ENCODE assay signal across 8 cellular contexts in the genomic region with DNA sequence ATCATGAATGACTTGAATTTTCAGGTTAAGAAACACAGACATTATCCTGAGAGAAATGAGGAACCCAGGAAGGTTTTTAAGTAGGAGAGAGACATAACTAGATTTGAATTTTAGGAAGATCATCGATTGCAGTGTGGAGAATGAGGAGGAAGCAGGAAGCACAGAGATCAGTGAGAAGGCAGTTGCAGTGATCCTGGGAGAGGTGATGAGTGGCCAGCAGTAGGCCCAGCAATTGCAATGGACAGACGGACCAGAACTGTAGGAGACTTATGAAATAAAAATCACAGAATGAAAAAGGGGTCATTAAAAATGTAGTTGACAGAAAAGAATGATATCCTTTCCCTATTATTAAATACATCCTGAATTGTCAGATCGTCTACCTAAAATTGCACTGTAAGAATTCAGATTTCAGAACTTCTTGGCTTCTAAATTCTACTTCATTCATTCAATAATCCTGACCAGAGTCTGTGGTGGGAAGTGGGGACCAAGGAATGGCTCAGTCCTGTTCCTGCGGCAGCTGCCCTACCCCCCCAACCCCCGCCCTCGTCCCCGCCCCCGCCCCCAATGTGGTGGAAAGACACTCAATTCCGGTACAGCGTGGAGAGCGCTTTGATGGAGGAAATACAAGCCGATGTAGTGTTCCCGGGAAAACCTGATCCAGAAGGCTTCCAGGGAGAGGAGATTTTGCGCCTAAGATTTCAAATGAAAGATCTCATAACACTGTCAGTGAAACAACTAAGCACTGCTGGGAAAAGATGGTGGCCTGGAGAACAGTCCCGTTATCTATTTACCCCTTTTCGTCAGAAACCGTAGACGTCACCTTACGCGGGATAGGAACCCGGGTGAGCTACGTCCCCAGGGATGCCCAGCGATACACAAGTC. TPM values are rescaled to one million over a fixed set of nuclear protein-coding genes. Genes with fewer than 3 reads are reported as not detected.
DNase-seq lines count a peak whose midpoint lies in the region; ATAC-seq lines count a peak whose summit lies in the region.

No MANE protein-coding gene starts in this region.

- ATAC-seq in activated CD4-positive, alpha-beta T cell treated with anti-CD3 and anti-CD28 coated beads for 36 hours = no peak
- no peak for ATAC-seq in stimulated activated memory B cell treated with anti-CD40 and anti-IgM and Interleukin-4, amounts not matched to agents 10 μg/mL and 1 μg/mL and 100 μg/mL, for 72 hours

- H3K27me3 Mint-ChIP-seq in activated CD4-positive, alpha-beta T cell treated with anti-CD3 and anti-CD28 coated beads for 36 hours = no peaks in the 10 kb centered on the region
- H3K27me3 Mint-ChIP-seq in activated T-helper 2 cell treated with anti-CD3 and anti-CD28 coated beads, Interferon-gamma antibody, Interleukin-2, Interleukin-4, amounts not matched to agents 10 μg/mL and 5 μg/mL and 100 μg/mL, durations not matched to agents 14 hours and 24 hours and 36 hours (ENCODE audit: low read depth) = no peaks in the 10 kb centered on the region
- H3K27me3 Mint-ChIP-seq in stimulated activated memory B cell treated with anti-CD40 and anti-IgM and Interleukin-4, amounts not matched to agents 10 μg/mL and 1 μg/mL and 100 μg/mL, for 72 hours = no peaks in the 10 kb centered on the region

- no peak for DNase-seq in activated CD4-positive, alpha-beta T cell treated with anti-CD3 and anti-CD28 coated beads for 36 hours
- no peak for DNase-seq in activated CD4-positive, alpha-beta T cell treated with anti-CD3 and anti-CD28 coated beads, Interleukin-2, amount 50 U/mL, for 1 hour
- DNase-seq in activated T-helper 2 cell treated with anti-CD3 and anti-CD28 coated beads, Interferon-gamma antibody, Interleukin-2, Interleukin-4, amounts not matched to agents 10 μg/mL and 5 μg/mL and 100 μg/mL, durations not matched to agents 14 hours and 24 hours and 36 hours (ENCODE audit: low spot score) = no peak
- DNase-seq in iPS DF 6.9 (ENCODE audit: low read depth, low spot score) (no peak), GF-D8 (lab: John Stamatoyannopoulos, UW) (no peak), GM19240 (ENCODE audit: insufficient read length, low spot score) (no peak), dermis blood vessel endothelial cell (no peak)

- WGBS in iPS DF 6.9 (ENCODE audit: insufficient coverage, insufficient read length) = no CpG with 5 or more reads among the region's 23 CpGs

- POLR2A ChIA-PET in activated CD4-positive, alpha-beta T cell treated with anti-CD3 and anti-CD28 coated beads for 36 hours (lab: Charles Lee) = interaction anchor here (0.8 to 1.5 kb wide), 7 partner anchors 8 to 157 kb away, joined by 3 to 10 read pairs (median 3); a partner anchor contains a TSS

- H3K27me3 ChIP-seq in iPS DF 6.9 (ENCODE audit: control insufficient read depth, insufficient read depth, low read length) = no peaks in the 10 kb centered on the region

- peak overlapping the region; percentile 95 for H3K27ac Mint-ChIP-seq in activated CD4-positive, alpha-beta T cell treated with anti-CD3 and anti-CD28 coated beads for 36 hours
- H3K27ac Mint-ChIP-seq in activated T-helper 2 cell treated with anti-CD3 and anti-CD28 coated beads, Interferon-gamma antibody, Interleukin-2, Interleukin-4, amounts not matched to agents 10 μg/mL and 5 μg/mL and 100 μg/mL, durations not matched to agents 14 hours and 24 hours and 36 hours = peak overlapping the region; percentile 93
- peak overlapping the region; percentile 82 for H3K27ac Mint-ChIP-seq in stimulated activated memory B cell treated with anti-CD40 and anti-IgM and Interleukin-4, amounts not matched to agents 10 μg/mL and 1 μg/mL and 100 μg/mL, for 72 hours

- intact Hi-C loops in activated CD4-positive, alpha-beta T cell treated with anti-CD3 and anti-CD28 coated beads for 36 hours (cut with DNase I, micrococcal nuclease) = loop anchor here (1.0 to 2.0 kb wide), 12 partner anchors 9 to 1023 kb away; a partner anchor contains a TSS
- intact Hi-C loops in activated T-helper 2 cell treated with anti-CD3 and anti-CD28 coated beads, Interferon-gamma antibody, Interleukin-2, Interleukin-4, amounts not matched to agents 10 μg/mL and 5 μg/mL and 100 μg/mL, durations not matched to agents 14 hours and 24 hours and 36 hours (cut with micrococcal nuclease) = loop anchor here (1.0 to 5.0 kb wide), 6 partner anchors 9 to 241 kb away; a partner anchor contains a TSS

- peaks cover 29% of the 10 kb centered on the region for H3K4me1 Mint-ChIP-seq in activated CD4-positive, alpha-beta T cell treated with anti-CD3 and anti-CD28 coated beads for 36 hours
- peaks cover 35% of the 10 kb centered on the region for H3K4me1 Mint-ChIP-seq in activated T-helper 2 cell treated with anti-CD3 and anti-CD28 coated beads, Interferon-gamma antibody, Interleukin-2, Interleukin-4, amounts not matched to agents 10 μg/mL and 5 μg/mL and 100 μg/mL, durations not matched to agents 14 hours and 24 hours and 36 hours (ENCODE audit: low read depth)
- peaks cover 45% of the 10 kb centered on the region for H3K4me1 Mint-ChIP-seq in stimulated activated memory B cell treated with anti-CD40 and anti-IgM and Interleukin-4, amounts not matched to agents 10 μg/mL and 1 μg/mL and 100 μg/mL, for 72 hours

- H3K36me3 Mint-ChIP-seq in activated CD4-positive, alpha-beta T cell treated with anti-CD3 and anti-CD28 coated beads for 36 hours (ENCODE audit: low read depth) = peaks cover 32% of the 10 kb centered on the region
- peaks cover 36% of the 10 kb centered on the region for H3K36me3 Mint-ChIP-seq in activated T-helper 2 cell treated with anti-CD3 and anti-CD28 coated beads, Interferon-gamma antibody, Interleukin-2, Interleukin-4, amounts not matched to agents 10 μg/mL and 5 μg/mL and 100 μg/mL, durations not matched to agents 14 hours and 24 hours and 36 hours (ENCODE audit: low read depth)
- H3K36me3 Mint-ChIP-seq in stimulated activated memory B cell treated with anti-CD40 and anti-IgM and Interleukin-4, amounts not matched to agents 10 μg/mL and 1 μg/mL and 100 μg/mL, for 72 hours = peaks cover 33% of the 10 kb centered on the region

- H3K4me1 ChIP-seq in iPS DF 6.9 (ENCODE audit: control insufficient read depth, insufficient read depth, low read length) = peaks cover 4% of the 10 kb centered on the region; the same call in 1 of the 2 replicates

- no peaks in the 10 kb centered on the region for H3K9me3 Mint-ChIP-seq in activated CD4-positive, alpha-beta T cell treated with anti-CD3 and anti-CD28 coated beads for 36 hours (ENCODE audit: low read depth)
- H3K9me3 Mint-ChIP-seq in activated T-helper 2 cell treated with anti-CD3 and anti-CD28 coated beads, Interferon-gamma antibody, Interleukin-2, Interleukin-4, amounts not matched to agents 10 μg/mL and 5 μg/mL and 100 μg/mL, durations not matched to agents 14 hours and 24 hours and 36 hours = no peaks in the 10 kb centered on the region
- H3K9me3 Mint-ChIP-seq in stimulated activated memory B cell treated with anti-CD40 and anti-IgM and Interleukin-4, amounts not matched to agents 10 μg/mL and 1 μg/mL and 100 μg/mL, for 72 hours = no peaks in the 10 kb centered on the region

- peak overlapping the region; percentile 87 for H3K4me3 Mint-ChIP-seq in activated CD4-positive, alpha-beta T cell treated with anti-CD3 and anti-CD28 coated beads for 36 hours
- peak overlapping the region; percentile 80 for H3K4me3 Mint-ChIP-seq in activated T-helper 2 cell treated with anti-CD3 and anti-CD28 coated beads, Interferon-gamma antibody, Interleukin-2, Interleukin-4, amounts not matched to agents 10 μg/mL and 5 μg/mL and 100 μg/mL, durations not matched to agents 14 hours and 24 hours and 36 hours (ENCODE audit: low read depth)
- H3K4me3 Mint-ChIP-seq in stimulated activated memory B cell treated with anti-CD40 and anti-IgM and Interleukin-4, amounts not matched to agents 10 μg/mL and 1 μg/mL and 100 μg/mL, for 72 hours = peak overlapping the region; percentile 85

- peaks cover 23% of the 10 kb centered on the region for H3K36me3 ChIP-seq in iPS DF 6.9 (ENCODE audit: control insufficient read depth, insufficient read depth, low read length)

- H3K27ac ChIP-seq in iPS DF 6.9 (ENCODE audit: low read length) = no peak overlapping the region

- peak overlapping the region; percentile 25; the same call in 1 of the 2 replicates for H3K4me3 ChIP-seq in iPS DF 6.9 (ENCODE audit: low read length)

- no peaks in the 10 kb centered on the region for H3K9me3 ChIP-seq in iPS DF 6.9 (ENCODE audit: control insufficient read depth, insufficient read depth, low read length)

- CTCF ChIA-PET in activated CD4-positive, alpha-beta T cell treated with anti-CD3 and anti-CD28 coated beads for 36 hours (lab: Charles Lee) = interaction anchor here (0.5 to 6.1 kb wide), 28 partner anchors 8 to 354 kb away, joined by 3 to 92 read pairs (median 4); a partner anchor contains a TSS

RNA-seq across cellular contexts. Expression of a gene that starts 35.1 kb away (rescaled TPM):
- 100 to 1,000 TPM; 115 to 125 TPM for total RNA-seq in activated CD4-positive, alpha-beta T cell treated with anti-CD3 and anti-CD28 coated beads for 36 hours
- total RNA-seq in activated T-helper 2 cell treated with anti-CD3 and anti-CD28 coated beads, Interferon-gamma antibody, Interleukin-2, Interleukin-4, amounts not matched to agents 10 μg/mL and 5 μg/mL and 100 μg/mL, durations not matched to agents 14 hours and 24 hours and 36 hours = 143 and 155 TPM in 2 replicates
- total RNA-seq in dermis blood vessel endothelial cell = 28.6 and 38.3 TPM in 2 replicates
